ENCODE assay signal across 19 cellular contexts in the genomic region with DNA sequence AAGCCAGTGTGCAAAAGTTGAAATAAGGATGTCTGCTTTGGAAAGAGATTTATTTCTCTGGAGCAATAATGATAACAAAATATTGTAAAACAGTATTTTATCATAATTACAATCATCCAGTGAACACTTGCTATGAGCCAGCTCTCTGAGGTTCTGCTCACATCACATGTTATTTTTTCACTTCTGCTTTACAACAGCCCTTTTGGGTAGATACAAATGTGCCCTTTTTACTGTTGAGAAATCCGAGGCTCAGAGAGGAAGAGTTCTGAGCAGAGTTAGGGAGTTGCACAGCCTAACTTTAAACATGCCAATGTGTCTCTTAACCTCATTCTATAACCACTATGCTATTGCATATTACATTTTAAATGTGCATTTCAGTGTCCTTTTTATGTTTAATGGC.
DNase-seq lines count a peak whose midpoint lies in the region; ATAC-seq, FAIRE-seq and TF ChIP-seq lines count a peak whose summit lies in the region.
"Had no signal": no experiment of that assay in that cellular context is flagged by ENCODE, and none has a peak within 500 bp of the region (broad histone marks: within the 10 kb centered on the region; RNA-seq: fewer than 3 reads in every experiment).

No MANE protein-coding gene starts in this region.

- no peak overlapping the region for H3K4me3 ChIP-seq in lung

- H3K27ac ChIP-seq in lung (ENCODE audit: low read depth in 1 of 2, low read length in 1 of 2): no peak overlapping the region

- ATAC-seq in HG03442 (IDR thresholded peaks at IDR 0.05; ENCODE audit: unreplicated experiment): peak; percentile 72
- peak; percentile 41 for ATAC-seq in lung (ENCODE audit: insufficient read depth, low FRiP score)

- H3K4me1 ChIP-seq in lung (ENCODE audit: control insufficient read depth in 2 of 2, insufficient read depth in 2 of 2, low read length in 2 of 2): no peaks in the 10 kb centered on the region

- TF ChIP-seq CTCF in lung (IDR thresholded peaks at IDR 0.05; ENCODE audit: control extremely low read depth, extremely low read depth) (no peak), GM13976 (IDR thresholded peaks at IDR 0.05; ENCODE audit: borderline replicate concordance, control extremely low read depth, extremely low read depth, insufficient read depth, missing control alignments) (no peak)

- H3K27me3 ChIP-seq in lung (ENCODE audit: control insufficient read depth, insufficient read depth): no peaks in the 10 kb centered on the region

- in situ Hi-C loops in GM13976 (cut with MboI; ENCODE audit: low sequenced_read_pairs, unreplicated experiment): no loop called here

- no peaks in the 10 kb centered on the region for H3K36me3 ChIP-seq in lung (ENCODE audit: control insufficient read depth in 2 of 2, insufficient read depth in 2 of 2, low read length in 2 of 2)

- peaks cover 0 to 2% of the 10 kb centered on the region in 2 donors for H3K9me3 ChIP-seq in lung (ENCODE audit: control insufficient read depth in 2 of 2, insufficient read depth in 1 of 2, low read length in 1 of 2)

- TF ChIP-seq POLR2A in GM12891 (IDR thresholded peaks at IDR 0.05; ENCODE audit: low read depth, low read length): no peak

- DNase-seq in GM12891 (ENCODE audit: insufficient read length, low spot score): no peak
- peak; percentile 57 for DNase-seq in NOMO-1 treated with dmso at 0.1 percent for 144 hours (lab: John Stamatoyannopoulos, UW; ENCODE audit: unreplicated experiment)
- no peak for DNase-seq in lung (ENCODE audit: low spot score)
- DNase-seq in GM13976 (ENCODE audit: low spot score): no peak
- DNase-seq in DMS53 treated with DMSO at 0.1 percent for 48 hours (lab: John Stamatoyannopoulos, UW; ENCODE audit: unreplicated experiment): no peak
- DNase-seq in NCI-H345 treated with DMSO at 0.1 percent for 48 hours (lab: John Stamatoyannopoulos, UW; ENCODE audit: unreplicated experiment): no peak
- DNase-seq: AML-193; CD4-positive, alpha-beta T cell; DMS79 treated with DMSO at 0.1 percent for 48 hours; H9; IMR-90; NCI-H1436 treated with DMSO at 0.1 percent for 48 hours; NCI-H2107; NCI-H226; NCI-H69; SHP77 treated with DMSO at 0.1 percent for 48 hours had no signal

- no peak for FAIRE-seq in GM12891 (lab: Jason Lieb, UNC)
- FAIRE-seq: G401.6, RCC 7860 had no signal

- WGBS in lung, 2 donors: 44 to 47% methylated on average over 1 of the region's 1 CpG

TF ChIP-seq in GM12891, 5 proteins besides CTCF, POLR2A, EP300 and RAD21:
- TF ChIP-seq POU2F2 (IDR thresholded peaks at IDR 0.05; ENCODE audit: low read depth, low read length) (no peak), SPI1 (IDR thresholded peaks at IDR 0.05; ENCODE audit: low read depth, low read length) (peak; percentile 61)
TF ChIP-seq in GM12891: peak in this region for 1.
